Comparison of ENCODE assay signal across 11 cellular contexts in genomic region chr2:136376798-136377211, GRCh38.
DNase-seq lines count a peak whose midpoint lies in the region; ATAC-seq and TF ChIP-seq lines count a peak whose summit lies in the region.
"Had no signal": no experiment of that assay in that cellular context is flagged by ENCODE, and none has a peak within 500 bp of the region (broad histone marks: within the 10 kb centered on the region; RNA-seq: fewer than 3 reads in every experiment).

No MANE protein-coding gene starts in this region.

- TF ChIP-seq CTCF in HFFc6 (IDR thresholded peaks at IDR 0.05) = no peak

- H4K20me1 ChIP-seq in BLaER1 treated with 17β-estradiol and CSF1 and Interleukin-3, amounts not matched to agents 10 nM and 100 nM = no peaks in the 10 kb centered on the region

- no peak overlapping the region for H4K8ac ChIP-seq in mesendoderm (ENCODE audit: low read depth, low read length)

- H3K4me3 Mint-ChIP-seq in HFFc6 = peak overlapping the region; percentile 44
- peak overlapping the region; percentile 2 for H3K4me3 Mint-ChIP-seq in activated T-helper 2 cell treated with anti-CD3 and anti-CD28 coated beads, Interferon-gamma antibody, Interleukin-2, Interleukin-4, amounts not matched to agents 10 μg/mL and 5 μg/mL and 100 μg/mL, durations not matched to agents 14 hours and 24 hours and 36 hours (ENCODE audit: low read depth)

- no peak overlapping the region; a peak in 1 of 20 replicates for H3K4me3 ChIP-seq in BLaER1 treated with 17β-estradiol and CSF1 and Interleukin-3, amounts not matched to agents 10 nM and 100 nM
- H3K4me3 ChIP-seq in mesendoderm (ENCODE audit: low read length) = no peak overlapping the region
- H3K4me3 ChIP-seq: SK-N-MC had no signal

- H3K9me3 Mint-ChIP-seq in HFFc6 = no peaks in the 10 kb centered on the region
- peaks cover 9% of the 10 kb centered on the region for H3K9me3 Mint-ChIP-seq in activated T-helper 2 cell treated with anti-CD3 and anti-CD28 coated beads, Interferon-gamma antibody, Interleukin-2, Interleukin-4, amounts not matched to agents 10 μg/mL and 5 μg/mL and 100 μg/mL, durations not matched to agents 14 hours and 24 hours and 36 hours

- peak overlapping the region in 7 of 11 experiments; percentile 1 to 57 (median 46); a peak in 14 of 22 replicates for H3K9ac ChIP-seq in BLaER1 treated with 17β-estradiol and CSF1 and Interleukin-3, amounts not matched to agents 10 nM and 100 nM
- no peak overlapping the region for H3K9ac ChIP-seq in mesendoderm (ENCODE audit: low read length)

- H3K27ac ChIP-seq in BLaER1 treated with 17β-estradiol and CSF1 and Interleukin-3, amounts not matched to agents 10 nM and 100 nM = peak overlapping the region in 10 of 11 experiments; percentile 22 to 95 (median 56); a peak in 18 of 22 replicates
- no peak overlapping the region for H3K27ac ChIP-seq in mesendoderm (ENCODE audit: low read depth, low read length)
- H3K27ac ChIP-seq: SK-N-MC had no signal

- no peaks in the 10 kb centered on the region for H3K36me3 Mint-ChIP-seq in HFFc6 (ENCODE audit: low read depth)
- peaks cover 11% of the 10 kb centered on the region for H3K36me3 Mint-ChIP-seq in activated T-helper 2 cell treated with anti-CD3 and anti-CD28 coated beads, Interferon-gamma antibody, Interleukin-2, Interleukin-4, amounts not matched to agents 10 μg/mL and 5 μg/mL and 100 μg/mL, durations not matched to agents 14 hours and 24 hours and 36 hours (ENCODE audit: low read depth)

- H3K9me3 ChIP-seq in BLaER1 treated with 17β-estradiol and CSF1 and Interleukin-3, amounts not matched to agents 10 nM and 100 nM (replicated peaks in 1 of 11) = peaks cover 0 to 8% (median 0%) of the 10 kb centered on the region in 11 experiments; a peak in 2 of 22 replicates

- no peaks in the 10 kb centered on the region for H3K27me3 ChIP-seq in BLaER1 treated with 17β-estradiol and CSF1 and Interleukin-3, amounts not matched to agents 10 nM and 100 nM
- H3K27me3 ChIP-seq in mesendoderm (ENCODE audit: insufficient read depth, low read length, poor library complexity) = no peaks in the 10 kb centered on the region

- peak overlapping the region; percentile 46 to 82 (median 71) for H3K4me2 ChIP-seq in BLaER1 treated with 17β-estradiol and CSF1 and Interleukin-3, amounts not matched to agents 10 nM and 100 nM
- H3K4me2 ChIP-seq in mesendoderm (ENCODE audit: low read length) = no peak overlapping the region

- H2AK5ac ChIP-seq in mesendoderm (ENCODE audit: low read length) = no peak overlapping the region

- H3K79me2 ChIP-seq in mesendoderm (ENCODE audit: control insufficient read depth, insufficient read depth, low read length) = no peaks in the 10 kb centered on the region

- no peaks in the 10 kb centered on the region for H3K27me3 Mint-ChIP-seq in HFFc6 (ENCODE audit: insufficient read depth)
- H3K27me3 Mint-ChIP-seq in activated T-helper 2 cell treated with anti-CD3 and anti-CD28 coated beads, Interferon-gamma antibody, Interleukin-2, Interleukin-4, amounts not matched to agents 10 μg/mL and 5 μg/mL and 100 μg/mL, durations not matched to agents 14 hours and 24 hours and 36 hours (ENCODE audit: low read depth) = no peaks in the 10 kb centered on the region

- ATAC-seq in HG03457 (IDR thresholded peaks at IDR 0.05; ENCODE audit: unreplicated experiment) = no peak

- no peak overlapping the region for H3K23ac ChIP-seq in mesendoderm (ENCODE audit: low read length)

- intact Hi-C loops in activated T-helper 2 cell treated with anti-CD3 and anti-CD28 coated beads, Interferon-gamma antibody, Interleukin-2, Interleukin-4, amounts not matched to agents 10 μg/mL and 5 μg/mL and 100 μg/mL, durations not matched to agents 14 hours and 24 hours and 36 hours (cut with micrococcal nuclease) = no loop called here

- H3K79me1 ChIP-seq in mesendoderm (ENCODE audit: low read length) = no peaks in the 10 kb centered on the region

- H3K18ac ChIP-seq in mesendoderm (ENCODE audit: low read length) = peak overlapping the region; percentile 72

- no CpG with 5 or more reads among the region's 6 CpGs for WGBS in mesendoderm (ENCODE audit: extremely low coverage, insufficient coverage, low lambda C conversion rate)

- H2BK15ac ChIP-seq in mesendoderm (replicated peaks; ENCODE audit: low read depth) = no peak overlapping the region

- H4K5ac ChIP-seq in mesendoderm (ENCODE audit: low read length) = no peak overlapping the region

- no peak overlapping the region for H2BK120ac ChIP-seq in mesendoderm (ENCODE audit: low read depth, low read length)

- no peaks in the 10 kb centered on the region for H3K36me3 ChIP-seq in BLaER1 treated with 17β-estradiol and CSF1 and Interleukin-3, amounts not matched to agents 10 nM and 100 nM
- no peaks in the 10 kb centered on the region for H3K36me3 ChIP-seq in mesendoderm (ENCODE audit: control insufficient read depth, insufficient read depth, low read length)

- H2BK5ac ChIP-seq in mesendoderm (ENCODE audit: low read length) = no peak overlapping the region

- DNase-seq in HFFc6 (no peak), mesendoderm (no peak), kidney tubule cell (ENCODE audit: low spot score) (no peak), epidermal melanocyte (ENCODE audit: insufficient read length, low spot score) (no peak), NK-92 (lab: John Stamatoyannopoulos, UW; ENCODE audit: unreplicated experiment) (no peak)
- no peak for DNase-seq in activated T-helper 2 cell treated with anti-CD3 and anti-CD28 coated beads, Interferon-gamma antibody, Interleukin-2, Interleukin-4, amounts not matched to agents 10 μg/mL and 5 μg/mL and 100 μg/mL, durations not matched to agents 14 hours and 24 hours and 36 hours (ENCODE audit: low spot score)
- DNase-seq: KG1, substantia nigra had no signal

- H3K56ac ChIP-seq in mesendoderm (ENCODE audit: low read length) = no peak overlapping the region

- H3K27ac Mint-ChIP-seq in HFFc6 = no peak overlapping the region
- peak overlapping the region; percentile 97 for H3K27ac Mint-ChIP-seq in activated T-helper 2 cell treated with anti-CD3 and anti-CD28 coated beads, Interferon-gamma antibody, Interleukin-2, Interleukin-4, amounts not matched to agents 10 μg/mL and 5 μg/mL and 100 μg/mL, durations not matched to agents 14 hours and 24 hours and 36 hours

- no peak overlapping the region for H3K4ac ChIP-seq in mesendoderm (ENCODE audit: low read depth, low read length)

- peaks cover 41 to 72% (median 65%) of the 10 kb centered on the region in 10 experiments for H3K4me1 ChIP-seq in BLaER1 treated with 17β-estradiol and CSF1 and Interleukin-3, amounts not matched to agents 10 nM and 100 nM
- H3K4me1 ChIP-seq in mesendoderm (ENCODE audit: control insufficient read depth, low read depth, low read length) = no peaks in the 10 kb centered on the region

- H3K4me1 Mint-ChIP-seq in HFFc6 (ENCODE audit: low read depth) = peaks cover 14% of the 10 kb centered on the region
- H3K4me1 Mint-ChIP-seq in activated T-helper 2 cell treated with anti-CD3 and anti-CD28 coated beads, Interferon-gamma antibody, Interleukin-2, Interleukin-4, amounts not matched to agents 10 μg/mL and 5 μg/mL and 100 μg/mL, durations not matched to agents 14 hours and 24 hours and 36 hours (ENCODE audit: low read depth) = peaks cover 60% of the 10 kb centered on the region
